In the genomic region with DNA sequence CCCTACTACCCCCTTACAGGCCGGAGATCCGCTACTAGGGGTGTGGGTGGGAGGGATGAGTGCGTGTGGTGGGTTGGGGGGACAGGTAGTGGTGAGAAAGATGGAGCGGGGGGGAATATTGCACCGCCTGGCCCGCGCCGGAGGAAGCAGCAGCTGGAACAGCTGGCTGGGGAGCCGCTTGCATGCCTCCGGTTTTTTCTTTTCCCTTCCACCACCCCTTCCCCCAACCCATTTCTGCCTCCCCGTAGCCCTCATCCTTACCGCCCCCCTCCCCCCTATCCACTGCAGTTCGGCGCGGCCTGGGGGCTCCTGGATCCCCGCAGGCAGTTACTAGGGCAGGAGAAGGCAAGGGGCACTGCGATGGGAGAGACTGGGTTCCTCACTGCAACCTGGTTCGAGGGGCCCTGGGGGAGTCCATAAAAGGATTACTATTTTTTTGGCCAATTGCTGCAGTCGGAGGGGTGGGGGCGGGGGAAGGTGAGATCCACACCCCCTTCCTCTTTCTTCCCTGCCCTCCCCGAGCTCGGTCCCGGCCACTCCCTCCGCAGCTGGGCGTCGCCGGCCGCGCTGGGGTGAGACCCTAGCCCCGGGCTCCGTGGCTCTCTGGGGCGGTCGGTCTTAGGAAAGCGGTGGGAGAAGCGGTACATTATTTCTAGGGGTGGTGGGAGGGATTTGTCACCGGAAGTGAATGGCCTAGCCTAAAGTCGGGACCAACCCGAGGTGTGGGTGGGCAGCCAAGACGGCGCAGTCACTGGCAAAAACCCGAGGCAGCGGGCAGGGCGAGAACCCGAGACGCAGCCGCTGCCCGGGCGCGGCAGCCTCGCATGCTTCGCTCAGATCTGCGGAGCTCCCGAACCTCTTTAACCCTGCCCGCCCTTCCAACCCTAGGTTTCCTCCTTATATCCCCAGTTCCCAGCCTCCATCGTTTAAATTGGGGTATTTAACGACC, we compare ENCODE assay signal across 1 cellular context.
TF ChIP-seq lines count a peak whose summit lies in the region.

No MANE protein-coding gene starts in this region.

TF ChIP-seq in HepG2, 621 proteins besides CTCF, POLR2A, EP300 and RAD21 (continued from another document and continues in another):
- TF ChIP-seq, protein P1, sequence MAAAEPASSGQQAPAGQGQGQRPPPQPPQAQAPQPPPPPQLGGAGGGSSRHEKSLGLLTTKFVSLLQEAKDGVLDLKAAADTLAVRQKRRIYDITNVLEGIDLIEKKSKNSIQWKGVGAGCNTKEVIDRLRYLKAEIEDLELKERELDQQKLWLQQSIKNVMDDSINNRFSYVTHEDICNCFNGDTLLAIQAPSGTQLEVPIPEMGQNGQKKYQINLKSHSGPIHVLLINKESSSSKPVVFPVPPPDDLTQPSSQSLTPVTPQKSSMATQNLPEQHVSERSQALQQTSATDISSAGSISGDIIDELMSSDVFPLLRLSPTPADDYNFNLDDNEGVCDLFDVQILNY (CRISPR knock-in tag; conservative IDR thresholded peaks at IDR 0.05): no peak
- TF ChIP-seq, protein P2, sequence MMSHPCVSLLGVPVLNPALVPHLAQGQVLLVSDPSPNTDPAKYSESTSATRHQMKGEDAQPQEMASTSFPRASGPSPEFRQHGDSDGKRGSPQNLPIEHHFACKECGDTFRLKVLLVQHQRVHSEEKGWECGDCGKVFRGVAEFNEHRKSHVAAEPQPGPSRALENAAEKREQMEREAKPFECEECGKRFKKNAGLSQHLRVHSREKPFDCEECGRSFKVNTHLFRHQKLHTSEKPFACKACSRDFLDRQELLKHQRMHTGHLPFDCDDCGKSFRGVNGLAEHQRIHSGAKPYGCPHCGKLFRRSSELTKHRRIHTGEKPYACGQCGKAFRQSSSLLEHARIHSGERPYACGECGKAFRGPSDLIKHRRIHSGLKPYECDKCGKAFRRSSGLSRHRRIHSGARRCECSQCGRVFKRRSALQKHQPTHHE (CRISPR knock-in tag; IDR thresholded peaks at IDR 0.05; ENCODE audit: borderline replicate concordance): no peak
- TF ChIP-seq ZNF335 (CRISPR knock-in tag; IDR thresholded peaks at IDR 0.05) (no peak), SP140L (CRISPR knock-in tag; IDR thresholded peaks at IDR 0.05; ENCODE audit: borderline replicate concordance) (no peak), RARA (CRISPR knock-in tag; IDR thresholded peaks at IDR 0.05) (peak; percentile 14), ZFP62 (CRISPR knock-in tag; IDR thresholded peaks at IDR 0.05) (no peak), RFX1 (IDR thresholded peaks at IDR 0.05) (no peak), SRY (CRISPR knock-in tag; IDR thresholded peaks at IDR 0.05) (peak; percentile 88), WIZ (CRISPR knock-in tag; IDR thresholded peaks at IDR 0.05) (0 out of 2 replicates have a peak, but pooled peaks have one; percentile 21), SETDB1 (CRISPR knock-in tag; IDR thresholded peaks at IDR 0.05; ENCODE audit: borderline replicate concordance) (no peak), MAFG (CRISPR knock-in tag; IDR thresholded peaks at IDR 0.05) (no peak), ZBTB7B (CRISPR knock-in tag; IDR thresholded peaks at IDR 0.05) (peak; percentile 88), TBX2 (CRISPR knock-in tag; IDR thresholded peaks at IDR 0.05; ENCODE audit: borderline replicate concordance) (peak; percentile 81), JUND (CRISPR knock-in tag; IDR thresholded peaks at IDR 0.05) (no peak; the same call in 1 of the 2 replicates), AKAP8 (CRISPR knock-in tag; IDR thresholded peaks at IDR 0.05) (no peak; the same call in 1 of the 2 replicates), ZNF260 (CRISPR knock-in tag; IDR thresholded peaks at IDR 0.05; ENCODE audit: borderline replicate concordance, low read depth) (no peak), PHB2 (IDR thresholded peaks at IDR 0.05; ENCODE audit: partially characterized antibody) (no peak), ARNT (IDR thresholded peaks at IDR 0.05) (no peak), SSRP1 (CRISPR knock-in tag; IDR thresholded peaks at IDR 0.05) (no peak), TEAD2 (CRISPR knock-in tag; IDR thresholded peaks at IDR 0.05) (no peak), GTF3A (CRISPR knock-in tag; conservative IDR thresholded peaks at IDR 0.05) (peak; percentile 91; the same call in 1 of the 2 replicates), GLI4 (CRISPR knock-in tag; IDR thresholded peaks at IDR 0.05; ENCODE audit: borderline replicate concordance) (no peak), YY1 (IDR thresholded peaks at IDR 0.05; ENCODE audit: insufficient read depth, insufficient replicate concordance, low read depth, low read length) (peak; percentile 28), FIP1L1 (IDR thresholded peaks at IDR 0.05; ENCODE audit: borderline replicate concordance, insufficient read depth, low read depth, low read length) (no peak), CBX1 (IDR thresholded peaks at IDR 0.05; ENCODE audit: low read depth) (peak; percentile 86)
- TF ChIP-seq, protein P3, sequence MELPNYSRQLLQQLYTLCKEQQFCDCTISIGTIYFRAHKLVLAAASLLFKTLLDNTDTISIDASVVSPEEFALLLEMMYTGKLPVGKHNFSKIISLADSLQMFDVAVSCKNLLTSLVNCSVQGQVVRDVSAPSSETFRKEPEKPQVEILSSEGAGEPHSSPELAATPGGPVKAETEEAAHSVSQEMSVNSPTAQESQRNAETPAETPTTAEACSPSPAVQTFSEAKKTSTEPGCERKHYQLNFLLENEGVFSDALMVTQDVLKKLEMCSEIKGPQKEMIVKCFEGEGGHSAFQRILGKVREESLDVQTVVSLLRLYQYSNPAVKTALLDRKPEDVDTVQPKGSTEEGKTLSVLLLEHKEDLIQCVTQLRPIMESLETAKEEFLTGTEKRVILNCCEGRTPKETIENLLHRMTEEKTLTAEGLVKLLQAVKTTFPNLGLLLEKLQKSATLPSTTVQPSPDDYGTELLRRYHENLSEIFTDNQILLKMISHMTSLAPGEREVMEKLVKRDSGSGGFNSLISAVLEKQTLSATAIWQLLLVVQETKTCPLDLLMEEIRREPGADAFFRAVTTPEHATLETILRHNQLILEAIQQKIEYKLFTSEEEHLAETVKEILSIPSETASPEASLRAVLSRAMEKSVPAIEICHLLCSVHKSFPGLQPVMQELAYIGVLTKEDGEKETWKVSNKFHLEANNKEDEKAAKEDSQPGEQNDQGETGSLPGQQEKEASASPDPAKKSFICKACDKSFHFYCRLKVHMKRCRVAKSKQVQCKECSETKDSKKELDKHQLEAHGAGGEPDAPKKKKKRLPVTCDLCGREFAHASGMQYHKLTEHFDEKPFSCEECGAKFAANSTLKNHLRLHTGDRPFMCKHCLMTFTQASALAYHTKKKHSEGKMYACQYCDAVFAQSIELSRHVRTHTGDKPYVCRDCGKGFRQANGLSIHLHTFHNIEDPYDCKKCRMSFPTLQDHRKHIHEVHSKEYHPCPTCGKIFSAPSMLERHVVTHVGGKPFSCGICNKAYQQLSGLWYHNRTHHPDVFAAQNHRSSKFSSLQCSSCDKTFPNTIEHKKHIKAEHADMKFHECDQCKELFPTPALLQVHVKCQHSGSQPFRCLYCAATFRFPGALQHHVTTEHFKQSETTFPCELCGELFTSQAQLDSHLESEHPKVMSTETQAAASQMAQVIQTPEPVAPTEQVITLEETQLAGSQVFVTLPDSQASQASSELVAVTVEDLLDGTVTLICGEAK (IDR thresholded peaks at IDR 0.05): no peak
- TF ChIP-seq, protein P3 (CRISPR knock-in tag; IDR thresholded peaks at IDR 0.05): peak; percentile 59; the same call in 1 of the 2 replicates
- TF ChIP-seq, protein P4, sequence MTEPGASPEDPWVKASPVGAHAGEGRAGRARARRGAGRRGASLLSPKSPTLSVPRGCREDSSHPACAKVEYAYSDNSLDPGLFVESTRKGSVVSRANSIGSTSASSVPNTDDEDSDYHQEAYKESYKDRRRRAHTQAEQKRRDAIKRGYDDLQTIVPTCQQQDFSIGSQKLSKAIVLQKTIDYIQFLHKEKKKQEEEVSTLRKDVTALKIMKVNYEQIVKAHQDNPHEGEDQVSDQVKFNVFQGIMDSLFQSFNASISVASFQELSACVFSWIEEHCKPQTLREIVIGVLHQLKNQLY (CRISPR knock-in tag; IDR thresholded peaks at IDR 0.05): no peak
- TF ChIP-seq, protein P5, sequence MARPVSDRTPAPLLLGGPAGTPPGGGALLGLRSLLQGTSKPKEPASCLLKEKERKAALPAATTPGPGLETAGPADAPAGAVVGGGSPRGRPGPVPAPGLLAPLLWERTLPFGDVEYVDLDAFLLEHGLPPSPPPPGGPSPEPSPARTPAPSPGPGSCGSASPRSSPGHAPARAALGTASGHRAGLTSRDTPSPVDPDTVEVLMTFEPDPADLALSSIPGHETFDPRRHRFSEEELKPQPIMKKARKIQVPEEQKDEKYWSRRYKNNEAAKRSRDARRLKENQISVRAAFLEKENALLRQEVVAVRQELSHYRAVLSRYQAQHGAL (CRISPR knock-in tag; IDR thresholded peaks at IDR 0.05; ENCODE audit: not compliant biosample characterization): no peak
- TF ChIP-seq, protein P6, sequence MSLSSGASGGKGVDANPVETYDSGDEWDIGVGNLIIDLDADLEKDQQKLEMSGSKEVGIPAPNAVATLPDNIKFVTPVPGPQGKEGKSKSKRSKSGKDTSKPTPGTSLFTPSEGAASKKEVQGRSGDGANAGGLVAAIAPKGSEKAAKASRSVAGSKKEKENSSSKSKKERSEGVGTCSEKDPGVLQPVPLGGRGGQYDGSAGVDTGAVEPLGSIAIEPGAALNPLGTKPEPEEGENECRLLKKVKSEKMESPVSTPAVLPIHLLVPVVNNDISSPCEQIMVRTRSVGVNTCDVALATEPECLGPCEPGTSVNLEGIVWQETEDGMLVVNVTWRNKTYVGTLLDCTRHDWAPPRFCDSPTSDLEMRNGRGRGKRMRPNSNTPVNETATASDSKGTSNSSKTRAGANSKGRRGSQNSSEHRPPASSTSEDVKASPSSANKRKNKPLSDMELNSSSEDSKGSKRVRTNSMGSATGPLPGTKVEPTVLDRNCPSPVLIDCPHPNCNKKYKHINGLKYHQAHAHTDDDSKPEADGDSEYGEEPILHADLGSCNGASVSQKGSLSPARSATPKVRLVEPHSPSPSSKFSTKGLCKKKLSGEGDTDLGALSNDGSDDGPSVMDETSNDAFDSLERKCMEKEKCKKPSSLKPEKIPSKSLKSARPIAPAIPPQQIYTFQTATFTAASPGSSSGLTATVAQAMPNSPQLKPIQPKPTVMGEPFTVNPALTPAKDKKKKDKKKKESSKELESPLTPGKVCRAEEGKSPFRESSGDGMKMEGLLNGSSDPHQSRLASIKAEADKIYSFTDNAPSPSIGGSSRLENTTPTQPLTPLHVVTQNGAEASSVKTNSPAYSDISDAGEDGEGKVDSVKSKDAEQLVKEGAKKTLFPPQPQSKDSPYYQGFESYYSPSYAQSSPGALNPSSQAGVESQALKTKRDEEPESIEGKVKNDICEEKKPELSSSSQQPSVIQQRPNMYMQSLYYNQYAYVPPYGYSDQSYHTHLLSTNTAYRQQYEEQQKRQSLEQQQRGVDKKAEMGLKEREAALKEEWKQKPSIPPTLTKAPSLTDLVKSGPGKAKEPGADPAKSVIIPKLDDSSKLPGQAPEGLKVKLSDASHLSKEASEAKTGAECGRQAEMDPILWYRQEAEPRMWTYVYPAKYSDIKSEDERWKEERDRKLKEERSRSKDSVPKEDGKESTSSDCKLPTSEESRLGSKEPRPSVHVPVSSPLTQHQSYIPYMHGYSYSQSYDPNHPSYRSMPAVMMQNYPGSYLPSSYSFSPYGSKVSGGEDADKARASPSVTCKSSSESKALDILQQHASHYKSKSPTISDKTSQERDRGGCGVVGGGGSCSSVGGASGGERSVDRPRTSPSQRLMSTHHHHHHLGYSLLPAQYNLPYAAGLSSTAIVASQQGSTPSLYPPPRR (CRISPR knock-in tag; IDR thresholded peaks at IDR 0.05; ENCODE audit: borderline replicate concordance): peak; percentile 69; the same call in 1 of the 2 replicates
- TF ChIP-seq, protein P7, sequence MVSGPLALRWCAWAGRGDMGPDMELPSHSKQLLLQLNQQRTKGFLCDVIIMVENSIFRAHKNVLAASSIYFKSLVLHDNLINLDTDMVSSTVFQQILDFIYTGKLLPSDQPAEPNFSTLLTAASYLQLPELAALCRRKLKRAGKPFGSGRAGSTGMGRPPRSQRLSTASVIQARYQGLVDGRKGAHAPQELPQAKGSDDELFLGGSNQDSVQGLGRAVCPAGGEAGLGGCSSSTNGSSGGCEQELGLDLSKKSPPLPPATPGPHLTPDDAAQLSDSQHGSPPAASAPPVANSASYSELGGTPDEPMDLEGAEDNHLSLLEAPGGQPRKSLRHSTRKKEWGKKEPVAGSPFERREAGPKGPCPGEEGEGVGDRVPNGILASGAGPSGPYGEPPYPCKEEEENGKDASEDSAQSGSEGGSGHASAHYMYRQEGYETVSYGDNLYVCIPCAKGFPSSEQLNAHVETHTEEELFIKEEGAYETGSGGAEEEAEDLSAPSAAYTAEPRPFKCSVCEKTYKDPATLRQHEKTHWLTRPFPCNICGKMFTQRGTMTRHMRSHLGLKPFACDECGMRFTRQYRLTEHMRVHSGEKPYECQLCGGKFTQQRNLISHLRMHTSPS (CRISPR knock-in tag; IDR thresholded peaks at IDR 0.05; ENCODE audit: low read depth): peak; percentile 55
- TF ChIP-seq, protein P8, sequence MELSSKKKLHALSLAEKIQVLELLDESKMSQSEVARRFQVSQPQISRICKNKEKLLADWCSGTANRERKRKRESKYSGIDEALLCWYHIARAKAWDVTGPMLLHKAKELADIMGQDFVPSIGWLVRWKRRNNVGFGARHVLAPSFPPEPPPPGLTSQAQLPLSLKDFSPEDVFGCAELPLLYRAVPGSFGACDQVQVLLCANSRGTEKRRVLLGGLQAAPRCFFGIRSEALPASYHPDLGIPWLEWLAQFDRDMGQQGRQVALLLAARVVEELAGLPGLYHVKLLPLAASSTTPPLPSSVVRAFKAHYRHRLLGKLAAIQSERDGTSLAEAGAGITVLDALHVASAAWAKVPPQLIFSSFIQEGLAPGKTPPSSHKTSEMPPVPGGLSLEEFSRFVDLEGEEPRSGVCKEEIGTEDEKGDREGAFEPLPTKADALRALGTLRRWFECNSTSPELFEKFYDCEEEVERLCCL (CRISPR knock-in tag; IDR thresholded peaks at IDR 0.05; ENCODE audit: borderline replicate concordance): no peak
